In the genomic region with DNA sequence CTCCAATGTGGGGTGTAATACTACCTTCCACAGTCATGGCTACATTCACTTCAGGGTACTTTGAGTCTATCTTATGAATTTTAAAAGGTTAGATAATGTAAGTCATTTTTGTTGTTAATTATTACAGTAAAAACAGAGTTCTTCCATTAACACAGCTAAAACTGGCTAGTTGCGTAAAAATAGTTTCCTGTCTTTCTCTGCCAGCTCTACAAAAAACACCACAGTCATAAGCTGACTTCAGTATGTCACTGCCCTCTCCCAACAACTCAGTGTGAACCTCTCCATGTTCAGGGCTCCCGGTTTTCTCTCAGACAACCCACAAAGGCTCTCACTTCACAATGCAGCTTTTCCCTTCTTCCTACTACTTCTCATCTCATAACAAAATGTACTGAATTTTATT, we compare ENCODE assay signal across 21 cellular contexts.
DNase-seq lines count a peak whose midpoint lies in the region; ATAC-seq, FAIRE-seq and TF ChIP-seq lines count a peak whose summit lies in the region.
"Had no signal": no experiment of that assay in that cellular context is flagged by ENCODE, and none has a peak within 500 bp of the region (broad histone marks: within the 10 kb centered on the region; RNA-seq: fewer than 3 reads in every experiment).

No MANE protein-coding gene starts in this region.

- H3K9me3 ChIP-seq in right lobe of liver (no peaks in the 10 kb centered on the region), HepG2 (ENCODE audit: low read length) (no peaks in the 10 kb centered on the region), kidney (ENCODE audit: control insufficient read depth in 1 of 2, low read length in 2 of 2) (no peaks in the 10 kb centered on the region), MM.1S (replicated peaks; ENCODE audit: insufficient read depth, low read length) (no peaks in the 10 kb centered on the region)
- H3K9me3 ChIP-seq: mucosa of descending colon, thoracic aorta had no signal

- H3K4me2 ChIP-seq in HepG2 (ENCODE audit: low read depth, low read length) (no peak overlapping the region), MM.1S (ENCODE audit: low read depth, low read length) (no peak overlapping the region)

- TF ChIP-seq POLR2A in right lobe of liver (IDR thresholded peaks at IDR 0.05) (no peak), HepG2 (IDR thresholded peaks at IDR 0.05; ENCODE audit: insufficient read depth in 1 of 2, low read depth in 2 of 2, low read length in 2 of 2) (no peak), NB4 (IDR thresholded peaks at IDR 0.05; ENCODE audit: extremely low read depth, insufficient read length) (no peak), erythroblast (IDR thresholded peaks at IDR 0.05; ENCODE audit: low read length) (no peak)

- no peaks in the 10 kb centered on the region for H3K36me3 ChIP-seq in right lobe of liver
- H3K36me3 ChIP-seq in HepG2 (replicated peaks in 1 of 2; ENCODE audit: control insufficient read depth in 1 of 2, insufficient read depth in 2 of 2, low read length in 2 of 2), result no peaks in the 10 kb centered on the region
- H3K36me3 ChIP-seq in kidney (ENCODE audit: control insufficient read depth in 1 of 2, insufficient read depth in 2 of 2, low read length in 2 of 2), result no peaks in the 10 kb centered on the region
- no peaks in the 10 kb centered on the region for H3K36me3 ChIP-seq in MM.1S (replicated peaks; ENCODE audit: insufficient read depth, low read length)
- H3K36me3 ChIP-seq: thoracic aorta had no signal

- WGBS in right lobe of liver (ENCODE audit: insufficient coverage, low coverage, low lambda C conversion rate, missing lambda C conversion rate), result 41% methylated on average over 2 of the region's 2 CpGs
- 55% methylated on average over 2 of the region's 2 CpGs for whole genome bisulfite sequencing in HepG2 (ENCODE audit: low lambda C conversion rate)

- in situ Hi-C loops in HepG2 (cut with HindIII; ENCODE audit: extremely low pct_ligation_motif_present, low pct_unique_long_range_greater_than_20kb), result no loop called here

- H3F3A ChIP-seq in MM.1S (ENCODE audit: insufficient read depth, low read length), result no peaks in the 10 kb centered on the region

- intact Hi-C loops in right lobe of liver (cut with DNase I) (no loop called here), HepG2 (cut with micrococcal nuclease; ENCODE audit: unreplicated experiment) (no loop called here), kidney (cut with DNase I) (no loop called here)

- no peak for TF ChIP-seq EP300 in HepG2 (IDR thresholded peaks at IDR 0.05; ENCODE audit: low read depth in 2 of 2, low read length in 2 of 2)
- TF ChIP-seq EP300 in HepG2 (CRISPR knock-in tag; IDR thresholded peaks at IDR 0.05; ENCODE audit: borderline replicate concordance), result no peak

- H3K27me3 ChIP-seq in right lobe of liver, result no peaks in the 10 kb centered on the region
- no peaks in the 10 kb centered on the region for H3K27me3 ChIP-seq in HepG2 (ENCODE audit: control insufficient read depth in 1 of 2, insufficient read depth in 2 of 2, low read length in 2 of 2)
- no peaks in the 10 kb centered on the region for H3K27me3 ChIP-seq in MM.1S (replicated peaks; ENCODE audit: insufficient read depth, low read length)

- BruUV-seq in HepG2 (replicated peaks; lab: Mats Ljungman, UMichigan), result no TSS peak

- H4K20me1 ChIP-seq in HepG2 (ENCODE audit: insufficient read depth, low read length) (no peaks in the 10 kb centered on the region), MM.1S (ENCODE audit: insufficient read depth, low read length) (no peaks in the 10 kb centered on the region)

- H3K9ac ChIP-seq in HepG2 (ENCODE audit: insufficient read depth, low read depth, low read length) (no peak overlapping the region), kidney (ENCODE audit: low read length in 2 of 2) (no peak overlapping the region), MM.1S (ENCODE audit: low read length) (no peak overlapping the region)

- H3K4me3 ChIP-seq in right lobe of liver, result no peak overlapping the region
- no peak overlapping the region for H3K4me3 ChIP-seq in HepG2 (replicated peaks in 1 of 3; ENCODE audit: insufficient read depth in 1 of 3, low read depth in 2 of 3, low read length in 3 of 3)
- no peak overlapping the region for H3K4me3 ChIP-seq in NB4 (ENCODE audit: low read depth, low read length)
- no peak overlapping the region for H3K4me3 ChIP-seq in kidney (ENCODE audit: low read length in 2 of 2)
- H3K4me3 ChIP-seq in MM.1S (ENCODE audit: low read length), result no peak overlapping the region
- H3K4me3 ChIP-seq: coronary artery, mucosa of descending colon, thoracic aorta had no signal

- no peak for FAIRE-seq in HepG2 (lab: Jason Lieb, UNC)
- peak; percentile 32 for FAIRE-seq in kidney (lab: Jason Lieb, UNC)

- POLR2A ChIA-PET in HepG2 (lab: Yijun Ruan, JAX), result no interaction called here

- no peaks in the 10 kb centered on the region for H3K9me2 ChIP-seq in MM.1S (replicated peaks; ENCODE audit: insufficient read depth, low read length)

- DNase-seq in right lobe of liver (no peak), HepG2 (ENCODE audit: low spot score) (no peak), NB4 (ENCODE audit: low read depth) (peak; percentile 48), kidney (no peak), omental fat pad (ENCODE audit: low spot score) (no peak), MM.1S (no peak), erythroblast (lab: John Stamatoyannopoulos, UW) (no peak)
- DNase-seq: activated CD4-positive, CD25-positive, alpha-beta regulatory T cell; activated naive CD8-positive, alpha-beta T cell treated with anti-CD3 and anti-CD28 coated beads for 36 hours; DMS79 treated with DMSO at 0.1 percent for 48 hours; foreskin melanocyte; KG1; left colon; mucosa of descending colon; NCI-H1417 treated with DMSO at 0.1 percent for 48 hours; right cardiac atrium; Right ventricle myocardium superior had no signal

- H3K4me1 ChIP-seq in right lobe of liver (no peaks in the 10 kb centered on the region), HepG2 (ENCODE audit: insufficient read depth, low read length) (peaks cover 24% of the 10 kb centered on the region), kidney (ENCODE audit: control insufficient read depth in 1 of 2, insufficient read depth in 1 of 2, low read depth in 1 of 2, low read length in 2 of 2) (no peaks in the 10 kb centered on the region), MM.1S (ENCODE audit: low read length) (peaks cover 10% of the 10 kb centered on the region; the same call in 1 of the 2 replicates)

- no peak for TF ChIP-seq CTCF in right lobe of liver (IDR thresholded peaks at IDR 0.05)
- no peak for TF ChIP-seq CTCF in HepG2 (CRISPR knock-in tag; IDR thresholded peaks at IDR 0.05)
- TF ChIP-seq CTCF in NB4 (IDR thresholded peaks at IDR 0.05; ENCODE audit: low read depth, low read length), result no peak
- TF ChIP-seq CTCF in kidney (IDR thresholded peaks at IDR 0.05; ENCODE audit: borderline replicate concordance, extremely low read depth, insufficient read depth), result no peak
- TF ChIP-seq CTCF in omental fat pad (IDR thresholded peaks at IDR 0.05), result no peak
- no peak for TF ChIP-seq CTCF in MM.1S (IDR thresholded peaks at IDR 0.05; ENCODE audit: low read length)

- CTCF ChIA-PET in HepG2 (lab: Yijun Ruan, JAX; ENCODE audit: low intra/inter-chr PET ratio, low total read pairs), result no interaction called here

- peak; percentile 29 to 70 (median 56) for ATAC-seq in right lobe of liver
- ATAC-seq in HepG2, result no peak
- no peak for ATAC-seq in omental fat pad (ENCODE audit: low FRiP score)
- ATAC-seq in HG03571 (IDR thresholded peaks at IDR 0.05; ENCODE audit: unreplicated experiment), result no peak
- ATAC-seq: left colon; mucosa of descending colon; right cardiac atrium; stimulated activated memory B cell treated with anti-CD40 and anti-IgM and Interleukin-4, amounts not matched to agents 10 μg/mL and 1 μg/mL and 100 μg/mL, for 72 hours had no signal

- TF ChIP-seq RAD21 in HepG2 (CRISPR knock-in tag; IDR thresholded peaks at IDR 0.05), result no peak

- H3K27ac ChIP-seq in right lobe of liver, result no peak overlapping the region
- no peak overlapping the region for H3K27ac ChIP-seq in HepG2 (ENCODE audit: extremely low read length, insufficient read depth, low read length)
- peak overlapping the region in 1 of 2 donors; percentile 5 for H3K27ac ChIP-seq in kidney (ENCODE audit: low read depth in 2 of 2, low read length in 2 of 2)
- no peak overlapping the region for H3K27ac ChIP-seq in MM.1S (ENCODE audit: low read length)

- H2AFZ ChIP-seq in HepG2 (ENCODE audit: low read length), result no peak overlapping the region
- H2AFZ ChIP-seq in MM.1S (ENCODE audit: low read length), result no peak overlapping the region

- no peaks in the 10 kb centered on the region for H3K79me2 ChIP-seq in HepG2 (ENCODE audit: insufficient read depth, low read length)
- no peaks in the 10 kb centered on the region for H3K79me2 ChIP-seq in MM.1S (ENCODE audit: low read length)

TF ChIP-seq in HepG2, 621 proteins besides CTCF, POLR2A, EP300 and RAD21:
- TF ChIP-seq ZNF124 (CRISPR knock-in tag; IDR thresholded peaks at IDR 0.05), result no peak
- TF ChIP-seq RBAK (CRISPR knock-in tag; IDR thresholded peaks at IDR 0.05), result no peak
- TF ChIP-seq NFYB (CRISPR knock-in tag; IDR thresholded peaks at IDR 0.05), result no peak
- no peak for TF ChIP-seq ZNF652 (CRISPR knock-in tag; IDR thresholded peaks at IDR 0.05; ENCODE audit: borderline replicate concordance, low read depth)
- TF ChIP-seq, protein P1, sequence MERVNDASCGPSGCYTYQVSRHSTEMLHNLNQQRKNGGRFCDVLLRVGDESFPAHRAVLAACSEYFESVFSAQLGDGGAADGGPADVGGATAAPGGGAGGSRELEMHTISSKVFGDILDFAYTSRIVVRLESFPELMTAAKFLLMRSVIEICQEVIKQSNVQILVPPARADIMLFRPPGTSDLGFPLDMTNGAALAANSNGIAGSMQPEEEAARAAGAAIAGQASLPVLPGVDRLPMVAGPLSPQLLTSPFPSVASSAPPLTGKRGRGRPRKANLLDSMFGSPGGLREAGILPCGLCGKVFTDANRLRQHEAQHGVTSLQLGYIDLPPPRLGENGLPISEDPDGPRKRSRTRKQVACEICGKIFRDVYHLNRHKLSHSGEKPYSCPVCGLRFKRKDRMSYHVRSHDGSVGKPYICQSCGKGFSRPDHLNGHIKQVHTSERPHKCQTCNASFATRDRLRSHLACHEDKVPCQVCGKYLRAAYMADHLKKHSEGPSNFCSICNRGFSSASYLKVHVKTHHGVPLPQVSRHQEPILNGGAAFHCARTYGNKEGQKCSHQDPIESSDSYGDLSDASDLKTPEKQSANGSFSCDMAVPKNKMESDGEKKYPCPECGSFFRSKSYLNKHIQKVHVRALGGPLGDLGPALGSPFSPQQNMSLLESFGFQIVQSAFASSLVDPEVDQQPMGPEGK (CRISPR knock-in tag; IDR thresholded peaks at IDR 0.05), result no peak

Comparison
In these comparisons a context has a peak if more than half of its experiments do, and no peak if none do; other contexts are left out.
1. ATAC-seq: peak in right lobe of liver (4 of 4); none in HepG2 (single experiment), omental fat pad (single experiment) and HG03571 (single experiment).